15 cellular contexts compared by ENCODE assay signal in genomic region chr1:228211091-228211870, GRCh38. TPM values are rescaled to one million over a fixed set of nuclear protein-coding genes. Genes with fewer than 3 reads are reported as not detected.
DNase-seq lines count a peak whose midpoint lies in the region; ATAC-seq and TF ChIP-seq lines count a peak whose summit lies in the region.
"Had no signal": no experiment of that assay in that cellular context is flagged by ENCODE, and none has a peak within 500 bp of the region (broad histone marks: within the 10 kb centered on the region; RNA-seq: fewer than 3 reads in every experiment).

No MANE protein-coding gene starts in this region.

- ATAC-seq in central memory CD8-positive, alpha-beta T cell (replicated peaks; ENCODE audit: extremely low read depth, poor library complexity, severe bottlenecking): no peak
- ATAC-seq in GM18873 (IDR thresholded peaks at IDR 0.05; ENCODE audit: low FRiP score, unreplicated experiment): no peak
- no peak for ATAC-seq in HG02852 (IDR thresholded peaks at IDR 0.05; ENCODE audit: unreplicated experiment)
- no peak for ATAC-seq in esophagus mucosa
- ATAC-seq: A549, left lung had no signal

- DNase-seq in activated CD4-positive, alpha-beta T cell treated with anti-CD3 and anti-CD28 coated beads, Interleukin-2, amount 10 ng/mL, durations not matched to agents 24 days and 14 days: no peak
- no peak for DNase-seq in activated CD4-positive, alpha-beta T cell treated with anti-CD3 and anti-CD28 coated beads for 1 hour
- DNase-seq in GM10266 (ENCODE audit: extremely low spot score): peak; percentile 47
- no peak for DNase-seq in central memory CD8-positive, alpha-beta T cell (ENCODE audit: low spot score in 2 of 2)
- DNase-seq in nucleus accumbens (lab: John Stamatoyannopoulos, UW): peak in 40 of 56 donors; percentile 15 to 89 (median 60)
- DNase-seq: activated naive CD4-positive, alpha-beta T cell treated with Interleukin-2 at 50 U/mL for 16 hours; effector CD4-positive, alpha-beta T cell; NCI-H2029; NCI-H524 treated with DMSO at 0.1 percent for 48 hours; transverse colon had no signal

- intact Hi-C loops in activated CD4-positive, alpha-beta T cell treated with anti-CD3 and anti-CD28 coated beads, Interleukin-2, amount 10 ng/mL, durations not matched to agents 24 days and 14 days (cut with micrococcal nuclease): loop anchor here (5.0 kb wide), 2 partner anchors 166 to 246 kb away; a partner anchor contains a TSS

- TF ChIP-seq CTCF in GM10266 (IDR thresholded peaks at IDR 0.05; ENCODE audit: control insufficient read depth, insufficient read depth, low read depth, missing control alignments): no peak

- no peaks in the 10 kb centered on the region for H3K9me3 Mint-ChIP-seq in activated CD4-positive, alpha-beta T cell treated with anti-CD3 and anti-CD28 coated beads, Interleukin-2, amount 10 ng/mL, durations not matched to agents 24 days and 14 days
- H3K9me3 Mint-ChIP-seq in central memory CD8-positive, alpha-beta T cell: no peaks in the 10 kb centered on the region

- H3K27me3 Mint-ChIP-seq in activated CD4-positive, alpha-beta T cell treated with anti-CD3 and anti-CD28 coated beads, Interleukin-2, amount 10 ng/mL, durations not matched to agents 24 days and 14 days: no peaks in the 10 kb centered on the region
- H3K27me3 Mint-ChIP-seq in central memory CD8-positive, alpha-beta T cell: no peaks in the 10 kb centered on the region

- H3K36me3 Mint-ChIP-seq in activated CD4-positive, alpha-beta T cell treated with anti-CD3 and anti-CD28 coated beads, Interleukin-2, amount 10 ng/mL, durations not matched to agents 24 days and 14 days (ENCODE audit: low read depth): peaks cover 3% of the 10 kb centered on the region
- peaks cover 6% of the 10 kb centered on the region for H3K36me3 Mint-ChIP-seq in central memory CD8-positive, alpha-beta T cell (ENCODE audit: insufficient read depth)

- H3K4me3 Mint-ChIP-seq in activated CD4-positive, alpha-beta T cell treated with anti-CD3 and anti-CD28 coated beads, Interleukin-2, amount 10 ng/mL, durations not matched to agents 24 days and 14 days: peak overlapping the region; percentile 26
- H3K4me3 Mint-ChIP-seq in central memory CD8-positive, alpha-beta T cell: peak overlapping the region; percentile 59

- H3K4me1 Mint-ChIP-seq in activated CD4-positive, alpha-beta T cell treated with anti-CD3 and anti-CD28 coated beads, Interleukin-2, amount 10 ng/mL, durations not matched to agents 24 days and 14 days: peaks cover 7% of the 10 kb centered on the region
- H3K4me1 Mint-ChIP-seq in central memory CD8-positive, alpha-beta T cell: no peaks in the 10 kb centered on the region

- H3K27ac Mint-ChIP-seq in activated CD4-positive, alpha-beta T cell treated with anti-CD3 and anti-CD28 coated beads, Interleukin-2, amount 10 ng/mL, durations not matched to agents 24 days and 14 days: no peak overlapping the region
- H3K27ac Mint-ChIP-seq in central memory CD8-positive, alpha-beta T cell (ENCODE audit: low read depth): no peak overlapping the region

RNA-seq across cellular contexts. Expression of gene OBSCN, which starts 3.4 kb away (rescaled TPM):
- total RNA-seq in activated CD4-positive, alpha-beta T cell treated with anti-CD3 and anti-CD28 coated beads, Interleukin-2, amount 10 ng/mL, durations not matched to agents 24 days and 14 days: 21.4 and 22.3 TPM in 2 replicates
- total RNA-seq in esophagus mucosa: 9.8 TPM

RNA-seq across cellular contexts. Expression of gene IBA57, which starts 45.7 kb away (rescaled TPM):
- total RNA-seq in activated CD4-positive, alpha-beta T cell treated with anti-CD3 and anti-CD28 coated beads, Interleukin-2, amount 10 ng/mL, durations not matched to agents 24 days and 14 days: 10.8 and 11.4 TPM in 2 replicates
- total RNA-seq in esophagus mucosa: 6.9 TPM

Comparison
In these comparisons a context has a peak if more than half of its experiments do, and no peak if none do; other contexts are left out.
1. DNase-seq: peak in GM10266 (single experiment) and nucleus accumbens (40 of 56); none in activated CD4-positive, alpha-beta T cell treated with anti-CD3 and anti-CD28 coated beads, Interleukin-2, amount 10 ng/mL, durations not matched to agents 24 days and 14 days (single experiment), activated CD4-positive, alpha-beta T cell treated with anti-CD3 and anti-CD28 coated beads for 1 hour (single experiment) and central memory CD8-positive, alpha-beta T cell (0 of 2).